In the genomic region with DNA sequence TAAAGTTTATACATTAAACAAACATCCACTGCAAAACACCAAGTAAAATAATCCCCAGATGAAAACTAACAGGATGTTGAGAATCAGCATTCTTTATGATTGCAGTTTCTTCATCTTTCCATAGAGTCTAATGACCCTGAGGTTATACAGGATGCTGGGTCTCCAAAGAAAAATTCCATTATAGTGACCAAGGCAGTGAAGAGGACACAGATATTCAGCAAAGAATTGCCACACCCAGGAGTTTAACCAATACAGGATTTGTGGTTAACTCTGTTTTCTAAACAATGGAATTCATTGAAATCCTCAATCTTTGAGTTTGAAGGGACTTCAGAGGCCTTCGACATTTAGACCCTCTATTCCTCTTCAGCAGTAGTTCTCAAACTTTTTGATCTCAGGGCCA, we compare ENCODE assay signal across 1 cellular context.
TF ChIP-seq lines count a peak whose summit lies in the region.

No MANE protein-coding gene starts in this region.

TF ChIP-seq in HepG2, 621 proteins besides CTCF, POLR2A, EP300 and RAD21 (continued from another document):
- TF ChIP-seq SP5 (CRISPR knock-in tag; IDR thresholded peaks at IDR 0.05; ENCODE audit: borderline replicate concordance, low read depth), result no peak
- TF ChIP-seq ZNF546 (CRISPR knock-in tag; conservative IDR thresholded peaks at IDR 0.05), result no peak
- TF ChIP-seq, protein P1, sequence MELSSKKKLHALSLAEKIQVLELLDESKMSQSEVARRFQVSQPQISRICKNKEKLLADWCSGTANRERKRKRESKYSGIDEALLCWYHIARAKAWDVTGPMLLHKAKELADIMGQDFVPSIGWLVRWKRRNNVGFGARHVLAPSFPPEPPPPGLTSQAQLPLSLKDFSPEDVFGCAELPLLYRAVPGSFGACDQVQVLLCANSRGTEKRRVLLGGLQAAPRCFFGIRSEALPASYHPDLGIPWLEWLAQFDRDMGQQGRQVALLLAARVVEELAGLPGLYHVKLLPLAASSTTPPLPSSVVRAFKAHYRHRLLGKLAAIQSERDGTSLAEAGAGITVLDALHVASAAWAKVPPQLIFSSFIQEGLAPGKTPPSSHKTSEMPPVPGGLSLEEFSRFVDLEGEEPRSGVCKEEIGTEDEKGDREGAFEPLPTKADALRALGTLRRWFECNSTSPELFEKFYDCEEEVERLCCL (CRISPR knock-in tag; IDR thresholded peaks at IDR 0.05; ENCODE audit: borderline replicate concordance), result no peak
- no peak for TF ChIP-seq HCFC1 (IDR thresholded peaks at IDR 0.05; ENCODE audit: low read depth, low read length)
